Comparison of ENCODE assay signal across 19 cellular contexts in the genomic region with DNA sequence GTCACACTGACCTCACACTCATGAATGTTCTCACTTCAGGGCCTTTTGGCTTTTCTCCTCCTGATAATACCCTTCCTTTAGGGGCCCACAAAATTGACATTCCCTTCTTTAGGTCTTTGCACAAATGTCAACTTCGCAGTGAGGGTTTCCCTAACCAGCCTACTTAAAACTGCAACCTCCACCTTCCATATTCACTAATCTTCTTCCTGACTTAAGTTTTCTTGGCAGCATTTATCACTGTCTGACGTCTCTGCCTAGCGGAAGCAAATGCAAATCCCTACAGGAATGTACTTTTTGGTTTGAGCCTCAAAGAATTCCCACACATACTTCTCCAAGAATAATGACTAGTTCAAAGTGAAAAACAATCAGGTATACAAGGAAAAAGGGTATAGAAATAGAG. TPM values are rescaled to one million over a fixed set of nuclear protein-coding genes. Genes with fewer than 3 reads are reported as not detected.
A peak's percentile ranks its signal among the peaks of the same experiment; 100 is the strongest.
DNase-seq lines count a peak whose midpoint lies in the region; ATAC-seq and TF ChIP-seq lines count a peak whose summit lies in the region.
"Had no signal": no experiment of that assay in that cellular context is flagged by ENCODE, and none has a peak within 500 bp of the region (broad histone marks: within the 10 kb centered on the region; RNA-seq: fewer than 3 reads in every experiment).

No MANE protein-coding gene starts in this region.

- H3K27ac ChIP-seq in iPS-20b (ENCODE audit: low read length), result peak overlapping the region; percentile 38
- H3K27ac ChIP-seq in suprapubic skin, result no peak overlapping the region

- H3K9me3 Mint-ChIP-seq in central memory CD8-positive, alpha-beta T cell, result no peaks in the 10 kb centered on the region
- no peaks in the 10 kb centered on the region for H3K9me3 Mint-ChIP-seq in glutamatergic neuron (ENCODE audit: unreplicated experiment)
- H3K9me3 Mint-ChIP-seq: CD8-positive, alpha-beta memory T cell had no signal

- H3K4me1 ChIP-seq in iPS-20b (ENCODE audit: insufficient read depth, low read length) (peaks cover 9% of the 10 kb centered on the region; the same call in 1 of the 2 replicates), suprapubic skin (no peaks in the 10 kb centered on the region)

- TF ChIP-seq POLR2A in suprapubic skin (IDR thresholded peaks at IDR 0.05), result no peak

- no peaks in the 10 kb centered on the region for H3K27me3 Mint-ChIP-seq in central memory CD8-positive, alpha-beta T cell
- H3K27me3 Mint-ChIP-seq in glutamatergic neuron (ENCODE audit: unreplicated experiment), result no peaks in the 10 kb centered on the region
- H3K27me3 Mint-ChIP-seq: CD8-positive, alpha-beta memory T cell had no signal

- DNase-seq in NCI-H82 treated with DMSO at 0.1 percent for 48 hours (lab: John Stamatoyannopoulos, UW; ENCODE audit: unreplicated experiment), result peak; percentile 84
- no peak for DNase-seq in central memory CD8-positive, alpha-beta T cell (ENCODE audit: low spot score in 2 of 2)
- no peak for DNase-seq in glutamatergic neuron
- no peak for DNase-seq in suprapubic skin (ENCODE audit: low spot score in 2 of 2)
- DNase-seq in Right ventricle myocardium inferior (ENCODE audit: missing footprints), result no peak
- DNase-seq in NCI-H524 treated with DMSO at 0.1 percent for 48 hours (lab: John Stamatoyannopoulos, UW), result no peak
- DNase-seq: ACHN; C1 segment of cervical spinal cord; CD8-positive, alpha-beta memory T cell; DMS79 treated with DMSO at 0.1 percent for 48 hours; H7; MM.1S; NCI-H1092; NCI-H1436 treated with DMSO at 0.1 percent for 48 hours; NCI-H2029; NCI-H345; SHP77 treated with DMSO at 0.1 percent for 48 hours had no signal

- no peak overlapping the region for H3K9ac ChIP-seq in iPS-20b (ENCODE audit: low read depth, low read length)

- no peak for ATAC-seq in central memory CD8-positive, alpha-beta T cell (replicated peaks; ENCODE audit: extremely low read depth, poor library complexity, severe bottlenecking)
- ATAC-seq in Right ventricle myocardium inferior, result no peak
- ATAC-seq: SK-N-SH treated with all-trans-retinoic acid at 6 μM for 48 hours had no signal

- H3K4me1 Mint-ChIP-seq in central memory CD8-positive, alpha-beta T cell, result no peaks in the 10 kb centered on the region
- no peaks in the 10 kb centered on the region for H3K4me1 Mint-ChIP-seq in glutamatergic neuron (ENCODE audit: low read depth, unreplicated experiment)

- intact Hi-C loops in Right ventricle myocardium inferior (cut with DNase I), result no loop called here

- peaks cover 9% of the 10 kb centered on the region for H3K36me3 Mint-ChIP-seq in central memory CD8-positive, alpha-beta T cell (ENCODE audit: insufficient read depth)
- no peaks in the 10 kb centered on the region for H3K36me3 Mint-ChIP-seq in glutamatergic neuron (ENCODE audit: unreplicated experiment)

- no peaks in the 10 kb centered on the region for H3K9me3 ChIP-seq in iPS-20b (ENCODE audit: insufficient read depth, low read depth, low read length)
- no peaks in the 10 kb centered on the region for H3K9me3 ChIP-seq in suprapubic skin

- no peak for TF ChIP-seq EP300 in suprapubic skin (IDR thresholded peaks at IDR 0.05)

- peak overlapping the region; percentile 54 for H3K27ac Mint-ChIP-seq in central memory CD8-positive, alpha-beta T cell (ENCODE audit: low read depth)
- no peak overlapping the region for H3K27ac Mint-ChIP-seq in glutamatergic neuron (ENCODE audit: unreplicated experiment)

- H3K4me3 Mint-ChIP-seq in central memory CD8-positive, alpha-beta T cell, result no peak overlapping the region
- H3K4me3 Mint-ChIP-seq in glutamatergic neuron (ENCODE audit: unreplicated experiment), result no peak overlapping the region
- H3K4me3 Mint-ChIP-seq: CD8-positive, alpha-beta memory T cell had no signal

- TF ChIP-seq CTCF in glutamatergic neuron (IDR thresholded peaks at IDR 0.05; ENCODE audit: partially characterized antibody, unreplicated experiment), result no peak
- TF ChIP-seq CTCF in suprapubic skin (IDR thresholded peaks at IDR 0.05), result no peak

- 87% methylated on average over 3 of the region's 3 CpGs for WGBS in suprapubic skin

- H3K36me3 ChIP-seq in iPS-20b (ENCODE audit: insufficient read depth, low read depth, low read length) (peaks cover 30% of the 10 kb centered on the region), suprapubic skin (peaks cover 32% of the 10 kb centered on the region)

- H3K27me3 ChIP-seq in iPS-20b (ENCODE audit: insufficient read depth, low read length), result no peaks in the 10 kb centered on the region
- no peaks in the 10 kb centered on the region for H3K27me3 ChIP-seq in suprapubic skin

- H3K4me3 ChIP-seq in iPS-20b (ENCODE audit: low read length) (no peak overlapping the region), suprapubic skin (no peak overlapping the region)

RNA-seq across cellular contexts. Expression of gene INTS7, which starts 32.8 kb away (rescaled TPM):
- total RNA-seq in glutamatergic neuron (ENCODE audit: unreplicated experiment) (17.6 TPM), suprapubic skin (10 to 100 TPM; 13.5 to 22.3 (median 18.2) TPM), Right ventricle myocardium inferior (9.6 TPM)

RNA-seq across cellular contexts. Expression of gene DTL, which starts 33.0 kb away (rescaled TPM):
- 7.4 TPM for total RNA-seq in glutamatergic neuron (ENCODE audit: unreplicated experiment)
- total RNA-seq in suprapubic skin, result 1 to 10 TPM in 3 of 4 donors, under 1 TPM in 1; 0.89 to 7.1 (median 4.4) TPM
- 1.3 TPM for total RNA-seq in Right ventricle myocardium inferior
